ENCODE assay signal across 1 cellular context in genomic region chr4:69178751-69179205, GRCh38.
TF ChIP-seq lines count a peak whose summit lies in the region.
"Not testable (repeated sequence)": the region's sequence is repeated elsewhere in the genome, so short reads cannot be mapped to it uniquely, and the experiment has no call there.

No MANE protein-coding gene starts in this region.

TF ChIP-seq in K562, 482 proteins besides CTCF, POLR2A, EP300 and RAD21 (continued from another document):
- 0 out of 2 replicates have a peak, but pooled peaks have one; percentile 29 for TF ChIP-seq ZBTB12 (CRISPR knock-in tag; IDR thresholded peaks at IDR 0.05)
- TF ChIP-seq HINFP (tag; conservative IDR thresholded peaks at IDR 0.05; ENCODE audit: low read depth) = peak; percentile 70; the same call in 1 of the 2 replicates
- TF ChIP-seq LEF1 (IDR thresholded peaks at IDR 0.05) = 0 out of 2 replicates have a peak, but pooled peaks have one; percentile 42
- TF ChIP-seq CEBPB (tag; IDR thresholded peaks at IDR 0.05) = peak; percentile 65
- TF ChIP-seq TEAD1 (CRISPR knock-in tag; IDR thresholded peaks at IDR 0.05) = peak; percentile 88 to 97
- TF ChIP-seq CBFA2T2 (conservative IDR thresholded peaks at IDR 0.05) = peak; percentile 81
- peak; percentile 42; the same call in 1 of the 2 replicates for TF ChIP-seq SMARCE1 (IDR thresholded peaks at IDR 0.05)
- peak; percentile 70 for TF ChIP-seq MTA2 (IDR thresholded peaks at IDR 0.05; ENCODE audit: low read depth)
- peak; percentile 86 for TF ChIP-seq CBFA2T3 (IDR thresholded peaks at IDR 0.05)
- TF ChIP-seq NCOR1 (IDR thresholded peaks at IDR 0.05) = peak; percentile 72
- peak; percentile 67 for TF ChIP-seq SMARCA4 (IDR thresholded peaks at IDR 0.05)
- TF ChIP-seq FOXA3 (CRISPR knock-in tag; conservative IDR thresholded peaks at IDR 0.05 in 1 of 2, IDR thresholded peaks at IDR 0.05 in 1 of 2) = peak; percentile 63 to 78; a peak in 1 of 4 replicates
- peak; percentile 63 for TF ChIP-seq RBBP5 (IDR thresholded peaks at IDR 0.05; ENCODE audit: borderline replicate concordance, insufficient read depth, low read length, poor library complexity, severe bottlenecking)
- not testable (repeated sequence) for TF ChIP-seq CREB1 (IDR thresholded peaks at IDR 0.05); TEAD4 (CRISPR knock-in tag; IDR thresholded peaks at IDR 0.05; ENCODE audit: borderline replicate concordance)
- peak; percentile 28; the same call in 1 of the 2 replicates for TF ChIP-seq CREB1 (CRISPR knock-in tag; IDR thresholded peaks at IDR 0.05)
- TF ChIP-seq FOXP1 (CRISPR knock-in tag; IDR thresholded peaks at IDR 0.05) = peak; percentile 63; the same call in 1 of the 2 replicates
- TF ChIP-seq MAZ (CRISPR knock-in tag; conservative IDR thresholded peaks at IDR 0.05 in 1 of 2, IDR thresholded peaks at IDR 0.05 in 1 of 2) = 0 out of 4 replicates have a peak, but pooled peaks of 1 of the 2 experiments have one; percentile 40
- TF ChIP-seq ZNF311 (CRISPR knock-in tag; IDR thresholded peaks at IDR 0.05) = peak; percentile 47; the same call in 1 of the 2 replicates
- peak; percentile 85 for TF ChIP-seq TAL1 (IDR thresholded peaks at IDR 0.05)
- TF ChIP-seq SMAD4 (CRISPR knock-in tag; conservative IDR thresholded peaks at IDR 0.05) = 0 out of 2 replicates have a peak, but pooled peaks have one; percentile 49
- TF ChIP-seq CC2D1A (IDR thresholded peaks at IDR 0.05) = peak; percentile 17; the same call in 1 of the 2 replicates
- TF ChIP-seq LCOR (CRISPR knock-in tag; IDR thresholded peaks at IDR 0.05) = peak; percentile 73; the same call in 1 of the 2 replicates
- peak; percentile 76 for TF ChIP-seq TEAD4 (IDR thresholded peaks at IDR 0.05; ENCODE audit: low read length)
